Comparison of ENCODE assay signal across 14 cellular contexts in genomic region chr10:72000073-72001025, GRCh38. TPM values are rescaled to one million over a fixed set of nuclear protein-coding genes. Genes with fewer than 3 reads are reported as not detected.
DNase-seq lines count a peak whose midpoint lies in the region; ATAC-seq, FAIRE-seq and TF ChIP-seq lines count a peak whose summit lies in the region.
"Had no signal": no experiment of that assay in that cellular context is flagged by ENCODE, and none has a peak within 500 bp of the region (broad histone marks: within the 10 kb centered on the region; RNA-seq: fewer than 3 reads in every experiment).

No MANE protein-coding gene starts in this region.

- no peak overlapping the region for H2AFZ ChIP-seq in keratinocyte (ENCODE audit: control insufficient read depth, low read length)

- TF ChIP-seq CTCF in keratinocyte (optimal IDR thresholded peaks at IDR 0.05 in 1 of 3, IDR thresholded peaks at IDR 0.05 in 1 of 3, conservative IDR thresholded peaks at IDR 0.05 in 1 of 3; ENCODE audit: extremely low read depth in 1 of 3, insufficient read depth in 2 of 3, low read length in 3 of 3), result no peak

- H3K27me3 ChIP-seq in BLaER1 treated with 17β-estradiol and CSF1 and Interleukin-3, amounts not matched to agents 10 nM and 100 nM, result no peaks in the 10 kb centered on the region
- H3K27me3 ChIP-seq in keratinocyte (ENCODE audit: control insufficient read depth, extremely low read depth, insufficient read depth, low read length) (no peaks in the 10 kb centered on the region), skeletal muscle satellite cell (ENCODE audit: control insufficient read depth, insufficient read depth, low read length) (no peaks in the 10 kb centered on the region)
- H3K27me3 ChIP-seq: cardiac muscle cell, ovary had no signal

- peaks cover 59% of the 10 kb centered on the region for H3K79me2 ChIP-seq in keratinocyte (ENCODE audit: control insufficient read depth, insufficient read depth, low read length)

- ATAC-seq in HG02623 (IDR thresholded peaks at IDR 0.05; ENCODE audit: unreplicated experiment), result no peak
- ATAC-seq: activated T-helper 17 cell treated with anti-CD3 and anti-CD28 coated beads, Interleukin-2, amount 50 U/mL, for 72 hours had no signal

- no peak overlapping the region; a peak in 1 of 20 replicates for H3K4me3 ChIP-seq in BLaER1 treated with 17β-estradiol and CSF1 and Interleukin-3, amounts not matched to agents 10 nM and 100 nM
- H3K4me3 ChIP-seq in SK-N-MC, result no peak overlapping the region
- no peak overlapping the region for H3K4me3 ChIP-seq in keratinocyte (ENCODE audit: control insufficient read depth in 2 of 3, extremely low read depth in 1 of 3, insufficient read depth in 2 of 3, low read depth in 1 of 3, low read length in 3 of 3)
- no peak overlapping the region for H3K4me3 ChIP-seq in skeletal muscle satellite cell (ENCODE audit: low read length)
- H3K4me3 ChIP-seq: cardiac muscle cell, ovary had no signal

- H4K20me1 ChIP-seq in BLaER1 treated with 17β-estradiol and CSF1 and Interleukin-3, amounts not matched to agents 10 nM and 100 nM, result no peaks in the 10 kb centered on the region
- H4K20me1 ChIP-seq in keratinocyte (ENCODE audit: control insufficient read depth, extremely low read depth, insufficient read depth, low read length), result no peaks in the 10 kb centered on the region

- no peaks in the 10 kb centered on the region for H3K36me3 ChIP-seq in BLaER1 treated with 17β-estradiol and CSF1 and Interleukin-3, amounts not matched to agents 10 nM and 100 nM
- H3K36me3 ChIP-seq in SK-N-MC (ENCODE audit: insufficient read depth, low read length), result no peaks in the 10 kb centered on the region
- peaks cover 3 to 8% of the 10 kb centered on the region in 2 experiments for H3K36me3 ChIP-seq in keratinocyte (ENCODE audit: control insufficient read depth in 2 of 2, extremely low read depth in 1 of 2, insufficient read depth in 2 of 2, low read length in 2 of 2)
- H3K36me3 ChIP-seq in skeletal muscle satellite cell (ENCODE audit: insufficient read depth, low read length), result peaks cover 6% of the 10 kb centered on the region
- H3K36me3 ChIP-seq: cardiac muscle cell, ovary had no signal

- H3K9me3 ChIP-seq in BLaER1 treated with 17β-estradiol and CSF1 and Interleukin-3, amounts not matched to agents 10 nM and 100 nM (replicated peaks in 1 of 11), result no peaks in the 10 kb centered on the region
- H3K9me3 ChIP-seq in SK-N-MC (ENCODE audit: low read depth, low read length) (no peaks in the 10 kb centered on the region), keratinocyte (ENCODE audit: control insufficient read depth, low read depth, low read length) (no peaks in the 10 kb centered on the region), skeletal muscle satellite cell (replicated peaks; ENCODE audit: low read length) (no peaks in the 10 kb centered on the region)
- H3K9me3 ChIP-seq: ovary had no signal

- dilution Hi-C loops in keratinocyte (cut with MboI; ENCODE audit: extremely low pct_ligation_motif_present, low sequenced_read_pairs), result no loop called here

- DNase-seq in SK-N-MC (ENCODE audit: low read depth, low spot score), result no peak
- no peak for DNase-seq in keratinocyte (ENCODE audit: low read depth, low spot score)
- no peak for DNase-seq in NCI-H2029 treated with DMSO at 0.1 percent for 48 hours (lab: John Stamatoyannopoulos, UW)
- DNase-seq in foreskin melanocyte, result no peak
- DNase-seq in mesenteric fat pad (ENCODE audit: low spot score), result no peak
- DNase-seq: activated CD4-positive, alpha-beta T cell treated with anti-CD3 and anti-CD28 coated beads for 1 hour; NCI-H526 treated with DMSO at 0.1 percent for 48 hours had no signal

- H3K4me1 ChIP-seq in BLaER1 treated with 17β-estradiol and CSF1 and Interleukin-3, amounts not matched to agents 10 nM and 100 nM, result peaks cover 37 to 65% (median 60%) of the 10 kb centered on the region in 10 experiments
- H3K4me1 ChIP-seq in keratinocyte (ENCODE audit: control insufficient read depth, extremely low read depth, insufficient read depth, low read length) (peaks cover 44% of the 10 kb centered on the region), skeletal muscle satellite cell (ENCODE audit: control insufficient read depth, insufficient read depth, low read length) (peaks cover 53% of the 10 kb centered on the region)

- H3K4me2 ChIP-seq in BLaER1 treated with 17β-estradiol and CSF1 and Interleukin-3, amounts not matched to agents 10 nM and 100 nM, result peak overlapping the region; percentile 55 to 93 (median 79)
- peak overlapping the region; percentile 88 for H3K4me2 ChIP-seq in keratinocyte (ENCODE audit: control insufficient read depth, extremely low read depth, insufficient read depth, low read depth, low read length)
- H3K4me2 ChIP-seq in skeletal muscle satellite cell (ENCODE audit: low read length), result no peak overlapping the region

- H3K27ac ChIP-seq in BLaER1 treated with 17β-estradiol and CSF1 and Interleukin-3, amounts not matched to agents 10 nM and 100 nM, result peak overlapping the region in 3 of 11 experiments; percentile 14 to 56 (median 51); a peak in 5 of 22 replicates
- H3K27ac ChIP-seq in SK-N-MC, result peak overlapping the region; percentile 64; the same call in 1 of the 2 replicates
- H3K27ac ChIP-seq in keratinocyte (ENCODE audit: control insufficient read depth, insufficient read depth, low read length), result no peak overlapping the region

- no peaks in the 10 kb centered on the region for H3K9me1 ChIP-seq in keratinocyte (ENCODE audit: control insufficient read depth, extremely low read depth, insufficient read depth, low read length)

- peak overlapping the region in 4 of 11 experiments; percentile 29 to 53 (median 39); a peak in 5 of 22 replicates for H3K9ac ChIP-seq in BLaER1 treated with 17β-estradiol and CSF1 and Interleukin-3, amounts not matched to agents 10 nM and 100 nM
- H3K9ac ChIP-seq in SK-N-MC (ENCODE audit: insufficient read length) (no peak overlapping the region), keratinocyte (ENCODE audit: control insufficient read depth, extremely low read depth, insufficient read depth, low read length) (peak overlapping the region; percentile 63), skeletal muscle satellite cell (ENCODE audit: low read depth, low read length) (peak overlapping the region; percentile 70)

- FAIRE-seq in keratinocyte (lab: Jason Lieb, UNC), result peak; percentile 26
- FAIRE-seq: G401.6 had no signal

RNA-seq across cellular contexts. Expression of gene CHST3, which starts 36.2 kb away (rescaled TPM):
- 12.0 to 12.4 TPM (median 12.3 TPM) in 3 replicates for polyA plus RNA-seq in keratinocyte
- polyA plus RNA-seq in keratinocyte (2011; ENCODE audit: low read depth), result 3.6 TPM
- 7.5 and 7.8 TPM in 2 replicates for polyA plus RNA-seq in keratinocyte (2011; cell fraction: cytosol; rRNA removed)
- polyA plus RNA-seq in keratinocyte (2011; cell fraction: nucleus; rRNA removed), result 29.9 and 32.6 TPM in 2 replicates
- 5.8 and 14.6 TPM in 2 replicates for polyA plus RNA-seq in keratinocyte (2012; ENCODE audit: low replicate concordance)
- polyA minus RNA-seq in keratinocyte, result 17.8 to 29.2 TPM (median 23.1 TPM) in 3 replicates
- polyA minus RNA-seq in keratinocyte (2011; cell fraction: cytosol; rRNA and poly(A)+ RNA removed), result 13.4 TPM
- polyA minus RNA-seq in keratinocyte (2011; cell fraction: nucleus; rRNA and poly(A)+ RNA removed), result 34.8 and 43.4 TPM in 2 replicates
- total RNA-seq in skeletal muscle satellite cell (2012; rRNA removed), result 19.3 and 25.3 TPM in 2 replicates
- total RNA-seq in mesenteric fat pad, result 80.3 TPM
